16 cellular contexts compared by ENCODE assay signal in genomic region chr16:5020551-5020950, GRCh38. TPM values are rescaled to one million over a fixed set of nuclear protein-coding genes. Genes with fewer than 3 reads are reported as not detected.
"Had no signal": no experiment of that assay in that cellular context is flagged by ENCODE, and none has a peak within 500 bp of the region (broad histone marks: within the 10 kb centered on the region; RNA-seq: fewer than 3 reads in every experiment).

No MANE protein-coding gene starts in this region.

- H3K4me1 ChIP-seq: adrenal gland, left lung, parathyroid adenoma, upper lobe of left lung had no signal

- H3K4me3 Mint-ChIP-seq: activated naive CD4-positive, alpha-beta T cell treated with anti-CD3 and anti-CD28 coated beads, Interleukin-2, amount 10 ng/mL, durations not matched to agents 7 days and 5 days; activated T-helper 1 cell treated with anti-CD3 and anti-CD28 coated beads, Interleukin-12 subunit alpha, Interleukin-12 subunit beta, Interleukin-2, Interleukin-4 antibody, amounts not matched to agents 30 ng/mL and 10 ng/mL and 1 ng/mL, durations not matched to agents 14 hours and 24 hours and 36 hours; brain; memory B cell; nephron progenitor cell; stimulated activated memory B cell treated with anti-CD40 and anti-IgM and Interleukin-4, amounts not matched to agents 10 μg/mL and 1 μg/mL and 100 μg/mL, for 72 hours had no signal

- H3K36me3 Mint-ChIP-seq: activated naive CD4-positive, alpha-beta T cell treated with anti-CD3 and anti-CD28 coated beads, Interleukin-2, amount 10 ng/mL, durations not matched to agents 7 days and 5 days; brain; memory B cell; stimulated activated memory B cell treated with anti-CD40 and anti-IgM and Interleukin-4, amounts not matched to agents 10 μg/mL and 1 μg/mL and 100 μg/mL, for 72 hours had no signal

- H3K4me1 Mint-ChIP-seq: activated naive CD4-positive, alpha-beta T cell treated with anti-CD3 and anti-CD28 coated beads, Interleukin-2, amount 10 ng/mL, durations not matched to agents 7 days and 5 days; memory B cell; nephron progenitor cell; stimulated activated memory B cell treated with anti-CD40 and anti-IgM and Interleukin-4, amounts not matched to agents 10 μg/mL and 1 μg/mL and 100 μg/mL, for 72 hours had no signal

- H3K4me3 ChIP-seq: adrenal gland, left lung, right atrium auricular region, SK-N-MC, smooth muscle cell, upper lobe of left lung had no signal

- H3K36me3 ChIP-seq: adrenal gland, right atrium auricular region had no signal

- H3K27ac ChIP-seq: adrenal gland, left lung, parathyroid adenoma, right atrium auricular region, SK-N-MC, upper lobe of left lung had no signal

- H3K27me3 Mint-ChIP-seq: activated naive CD4-positive, alpha-beta T cell treated with anti-CD3 and anti-CD28 coated beads, Interleukin-2, amount 10 ng/mL, durations not matched to agents 7 days and 5 days; brain; stimulated activated memory B cell treated with anti-CD40 and anti-IgM and Interleukin-4, amounts not matched to agents 10 μg/mL and 1 μg/mL and 100 μg/mL, for 72 hours had no signal

- H3K9me3 Mint-ChIP-seq: activated naive CD4-positive, alpha-beta T cell treated with anti-CD3 and anti-CD28 coated beads, Interleukin-2, amount 10 ng/mL, durations not matched to agents 7 days and 5 days; activated T-helper 1 cell treated with anti-CD3 and anti-CD28 coated beads, Interleukin-12 subunit alpha, Interleukin-12 subunit beta, Interleukin-2, Interleukin-4 antibody, amounts not matched to agents 30 ng/mL and 10 ng/mL and 1 ng/mL, durations not matched to agents 14 hours and 24 hours and 36 hours; brain; memory B cell; nephron progenitor cell; stimulated activated memory B cell treated with anti-CD40 and anti-IgM and Interleukin-4, amounts not matched to agents 10 μg/mL and 1 μg/mL and 100 μg/mL, for 72 hours had no signal

- H3K9me3 ChIP-seq: adrenal gland, left lung, right atrium auricular region, upper lobe of left lung had no signal

- H3K9ac ChIP-seq: parathyroid adenoma had no signal

- H2AFZ ChIP-seq: parathyroid adenoma had no signal

- H3K4me2 ChIP-seq: smooth muscle cell had no signal

- H3K27ac Mint-ChIP-seq: activated naive CD4-positive, alpha-beta T cell treated with anti-CD3 and anti-CD28 coated beads, Interleukin-2, amount 10 ng/mL, durations not matched to agents 7 days and 5 days; activated T-helper 1 cell treated with anti-CD3 and anti-CD28 coated beads, Interleukin-12 subunit alpha, Interleukin-12 subunit beta, Interleukin-2, Interleukin-4 antibody, amounts not matched to agents 30 ng/mL and 10 ng/mL and 1 ng/mL, durations not matched to agents 14 hours and 24 hours and 36 hours; brain; memory B cell; nephron progenitor cell; stimulated activated memory B cell treated with anti-CD40 and anti-IgM and Interleukin-4, amounts not matched to agents 10 μg/mL and 1 μg/mL and 100 μg/mL, for 72 hours had no signal

- ATAC-seq: left lung; stimulated activated memory B cell treated with anti-CD40 and anti-IgM and Interleukin-4, amounts not matched to agents 10 μg/mL and 1 μg/mL and 100 μg/mL, for 72 hours had no signal

- H3K27me3 ChIP-seq: adrenal gland, left lung, right atrium auricular region, upper lobe of left lung had no signal

- DNase-seq: activated CD4-positive, alpha-beta T cell treated with anti-CD3 and anti-CD28 coated beads for 48 hours; activated naive CD4-positive, alpha-beta T cell treated with anti-CD3 and anti-CD28 coated beads, Interleukin-2, amount 10 ng/mL, durations not matched to agents 7 days and 5 days; adrenal gland; dermis blood vessel endothelial cell; nephron progenitor cell; upper lobe of left lung had no signal

- H3K79me2 ChIP-seq: parathyroid adenoma had no signal

RNA-seq across cellular contexts. Expression of gene C16orf89, which starts 45.2 kb away (rescaled TPM):
- total RNA-seq: activated T-helper 1 cell treated with anti-CD3 and anti-CD28 coated beads, Interleukin-12 subunit alpha, Interleukin-12 subunit beta, Interleukin-2, Interleukin-4 antibody, amounts not matched to agents 30 ng/mL and 10 ng/mL and 1 ng/mL, durations not matched to agents 14 hours and 24 hours and 36 hours; dermis blood vessel endothelial cell; smooth muscle cell; T-helper 1 cell treated with Interleukin-12 subunit alpha and Interleukin-12 subunit beta and Interleukin-4 antibody, amounts not matched to agents 30 ng/mL and 1 ng/mL, for 36 hours had no signal
- polyA plus RNA-seq: smooth muscle cell had no signal
